10 cellular contexts compared by ENCODE assay signal in the genomic region with DNA sequence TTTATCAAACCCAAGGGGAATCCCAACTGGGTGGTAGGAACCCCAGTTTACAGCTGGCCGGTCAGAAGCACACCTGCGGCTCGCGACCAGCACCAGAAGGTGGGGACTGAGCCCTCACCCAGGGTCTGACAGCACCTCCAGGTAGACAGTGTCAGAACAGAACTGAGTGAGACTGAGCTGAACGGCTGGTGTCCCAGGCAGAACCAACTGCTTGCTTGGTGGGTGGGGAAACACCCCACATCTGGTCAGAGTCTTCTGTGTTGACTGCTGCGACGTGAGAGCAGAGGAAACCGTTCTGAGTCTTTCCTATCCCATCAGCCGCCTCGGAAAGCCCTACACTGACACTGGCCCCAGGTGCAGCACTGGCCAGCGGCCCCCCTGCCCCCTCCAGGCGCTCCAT.
DNase-seq lines count a peak whose midpoint lies in the region; ATAC-seq and TF ChIP-seq lines count a peak whose summit lies in the region.
"Had no signal": no experiment of that assay in that cellular context is flagged by ENCODE, and none has a peak within 500 bp of the region (broad histone marks: within the 10 kb centered on the region; RNA-seq: fewer than 3 reads in every experiment).

No MANE protein-coding gene starts in this region.

- H3K4me1 ChIP-seq in BLaER1 treated with 17β-estradiol and CSF1 and Interleukin-3, amounts not matched to agents 10 nM and 100 nM: peaks cover 81 to 100% (median 99%) of the 10 kb centered on the region in 10 experiments
- H3K4me1 ChIP-seq in OCI-LY1 (ENCODE audit: insufficient read depth, low read length, severe bottlenecking): peaks cover 54% of the 10 kb centered on the region
- H3K4me1 ChIP-seq: esophagus squamous epithelium had no signal

- H3K9me3 ChIP-seq in BLaER1 treated with 17β-estradiol and CSF1 and Interleukin-3, amounts not matched to agents 10 nM and 100 nM (replicated peaks in 1 of 11): peaks cover 0 to 10% (median 4%) of the 10 kb centered on the region in 11 experiments; a peak in 6 of 22 replicates
- H3K9me3 ChIP-seq in OCI-LY1 (ENCODE audit: low read length): no peaks in the 10 kb centered on the region
- H3K9me3 ChIP-seq: esophagus squamous epithelium had no signal

- ATAC-seq in GM19025 (IDR thresholded peaks at IDR 0.05; ENCODE audit: low read depth, unreplicated experiment) (peak; percentile 87), HG02763 (IDR thresholded peaks at IDR 0.05; ENCODE audit: unreplicated experiment) (peak; percentile 70)

- peaks cover 45 to 100% (median 98%) of the 10 kb centered on the region in 11 experiments for H4K20me1 ChIP-seq in BLaER1 treated with 17β-estradiol and CSF1 and Interleukin-3, amounts not matched to agents 10 nM and 100 nM
- H4K20me1 ChIP-seq in OCI-LY1 (ENCODE audit: insufficient read depth, low read length): no peaks in the 10 kb centered on the region

- no peak overlapping the region for H2AFZ ChIP-seq in OCI-LY1 (ENCODE audit: low read length)

- no peaks in the 10 kb centered on the region for H3K79me2 ChIP-seq in OCI-LY1 (ENCODE audit: insufficient read depth, low read length)

- H3K4me2 ChIP-seq in BLaER1 treated with 17β-estradiol and CSF1 and Interleukin-3, amounts not matched to agents 10 nM and 100 nM: peak overlapping the region in 10 of 11 experiments; percentile 9 to 99 (median 96); a peak in 17 of 22 replicates
- H3K4me2 ChIP-seq in OCI-LY1 (ENCODE audit: low read length): peak overlapping the region; percentile 62

- no peaks in the 10 kb centered on the region for H3K9me2 ChIP-seq in OCI-LY1 (ENCODE audit: low read depth, low read length)

- H3K27ac ChIP-seq in BLaER1 treated with 17β-estradiol and CSF1 and Interleukin-3, amounts not matched to agents 10 nM and 100 nM: peak overlapping the region in 2 of 11 experiments; percentile 21 to 33; a peak in 3 of 22 replicates
- peak overlapping the region; percentile 88 for H3K27ac ChIP-seq in OCI-LY1 (ENCODE audit: low read depth, low read length, poor library complexity, severe bottlenecking)
- H3K27ac ChIP-seq: esophagus squamous epithelium had no signal

- H3K9ac ChIP-seq in BLaER1 treated with 17β-estradiol and CSF1 and Interleukin-3, amounts not matched to agents 10 nM and 100 nM: peak overlapping the region in 3 of 11 experiments; percentile 24 to 59 (median 40); a peak in 4 of 22 replicates
- H3K9ac ChIP-seq in OCI-LY1 (ENCODE audit: low read length): peak overlapping the region; percentile 40; the same call in 1 of the 2 replicates

- DNase-seq in H4 (ENCODE audit: low spot score): no peak
- DNase-seq in hepatic stellate cell (ENCODE audit: low spot score): no peak
- DNase-seq in kidney glomerular epithelial cell (lab: John Stamatoyannopoulos, UW): no peak
- DNase-seq in SKM-1 treated with dmso at 0.1 percent for 144 hours (lab: John Stamatoyannopoulos, UW; ENCODE audit: unreplicated experiment): no peak
- DNase-seq: esophagus squamous epithelium, NCI-H774 had no signal

- TF ChIP-seq CTCF in OCI-LY1 (IDR thresholded peaks at IDR 0.05; ENCODE audit: low read length): no peak

- peaks cover 9 to 36% (median 22%) of the 10 kb centered on the region in 11 experiments for H3K36me3 ChIP-seq in BLaER1 treated with 17β-estradiol and CSF1 and Interleukin-3, amounts not matched to agents 10 nM and 100 nM
- peaks cover 21% of the 10 kb centered on the region; the same call in 1 of the 2 replicates for H3K36me3 ChIP-seq in OCI-LY1 (ENCODE audit: insufficient read depth, low read length)

- H3F3A ChIP-seq in OCI-LY1 (ENCODE audit: insufficient read depth, low read length): no peaks in the 10 kb centered on the region

- peaks cover 0 to 87% (median 0%) of the 10 kb centered on the region in 11 experiments; a peak in 8 of 22 replicates for H3K27me3 ChIP-seq in BLaER1 treated with 17β-estradiol and CSF1 and Interleukin-3, amounts not matched to agents 10 nM and 100 nM
- no peaks in the 10 kb centered on the region for H3K27me3 ChIP-seq in OCI-LY1 (ENCODE audit: insufficient read depth, low read length)
- H3K27me3 ChIP-seq: esophagus squamous epithelium had no signal

- no peak overlapping the region for H3K4me3 ChIP-seq in BLaER1 treated with 17β-estradiol and CSF1 and Interleukin-3, amounts not matched to agents 10 nM and 100 nM
- peak overlapping the region; percentile 52 for H3K4me3 ChIP-seq in OCI-LY1 (ENCODE audit: low read depth, low read length, poor library complexity, severe bottlenecking)
- H3K4me3 ChIP-seq: esophagus squamous epithelium had no signal
